Comparison of ENCODE assay signal across 1 cellular context in genomic region chr5:68467791-68468190, GRCh38.
TF ChIP-seq lines count a peak whose summit lies in the region.

No MANE protein-coding gene starts in this region.

TF ChIP-seq in liver, 16 proteins besides CTCF, POLR2A, EP300 and RAD21 (continued from another document):
- no peak for TF ChIP-seq ZBTB33 (IDR thresholded peaks at IDR 0.05)
- TF ChIP-seq RXRA (IDR thresholded peaks at IDR 0.05): no peak
- TF ChIP-seq GABPA (IDR thresholded peaks at IDR 0.05 in 1 of 2, conservative IDR thresholded peaks at IDR 0.05 in 1 of 2): no peak
- no peak for TF ChIP-seq SP1 (IDR thresholded peaks at IDR 0.05)
- no peak for TF ChIP-seq TAF1 (conservative IDR thresholded peaks at IDR 0.05)
- TF ChIP-seq YY1 (IDR thresholded peaks at IDR 0.05): peak; percentile 30
- TF ChIP-seq HNF4A (conservative IDR thresholded peaks at IDR 0.05): peak; percentile 25 to 55
